16 cellular contexts compared by ENCODE assay signal in genomic region chr22:24164243-24164642, GRCh38. TPM values are rescaled to one million over a fixed set of nuclear protein-coding genes. Genes with fewer than 3 reads are reported as not detected.
DNase-seq lines count a peak whose midpoint lies in the region; ATAC-seq, FAIRE-seq and TF ChIP-seq lines count a peak whose summit lies in the region.
"Had no signal": no experiment of that assay in that cellular context is flagged by ENCODE, and none has a peak within 500 bp of the region (broad histone marks: within the 10 kb centered on the region; RNA-seq: fewer than 3 reads in every experiment).

No MANE protein-coding gene starts in this region.

- no peak for DNase-seq in left ventricle myocardium inferior
- no peak for DNase-seq in left ventricle myocardium superior
- DNase-seq in T-helper 17 cell: no peak
- DNase-seq in memory B cell (ENCODE audit: low spot score in 2 of 2): no peak
- no peak for DNase-seq in urothelium cell line (ENCODE audit: low spot score)
- no peak for DNase-seq in Calu3
- DNase-seq: CD4-positive, alpha-beta memory T cell; MM.1S; NCI-H1105 treated with DMSO at 0.1 percent for 48 hours; NCI-H187; NCI-H748 treated with DMSO at 0.1 percent for 48 hours; SHP77 had no signal

- H3K9me3 Mint-ChIP-seq in memory B cell (no peaks in the 10 kb centered on the region), Calu3 (ENCODE audit: low read depth, unreplicated experiment) (no peaks in the 10 kb centered on the region)

- BruUV-seq in Calu3 (replicated peaks; lab: Mats Ljungman, UMichigan): no TSS peak

- H3K27me3 Mint-ChIP-seq in T-helper 17 cell (no peaks in the 10 kb centered on the region), memory B cell (no peaks in the 10 kb centered on the region), Calu3 (ENCODE audit: unreplicated experiment) (no peaks in the 10 kb centered on the region)
- H3K27me3 Mint-ChIP-seq: CD4-positive, alpha-beta memory T cell had no signal

- no peak overlapping the region for H3K4me3 Mint-ChIP-seq in T-helper 17 cell
- no peak overlapping the region for H3K4me3 Mint-ChIP-seq in memory B cell
- no peak overlapping the region for H3K4me3 Mint-ChIP-seq in Calu3 (ENCODE audit: low read depth, unreplicated experiment)
- H3K4me3 Mint-ChIP-seq: CD4-positive, alpha-beta memory T cell had no signal

- H3K27ac ChIP-seq in left ventricle myocardium inferior (replicated peaks): peak overlapping the region; percentile 91

- FAIRE-seq in urothelium cell line (lab: Jason Lieb, UNC): peak; percentile 9
- FAIRE-seq: H1 had no signal

- intact Hi-C loops in left ventricle myocardium inferior (cut with micrococcal nuclease): no loop called here
- intact Hi-C loops in left ventricle myocardium superior (cut with micrococcal nuclease): no loop called here
- intact Hi-C loops in Calu3 (cut with micrococcal nuclease; ENCODE audit: unreplicated experiment): no loop called here

- H3K36me3 ChIP-seq in left ventricle myocardium inferior: peaks cover 48% of the 10 kb centered on the region

- H3K36me3 Mint-ChIP-seq in T-helper 17 cell (ENCODE audit: low read depth): peaks cover 2% of the 10 kb centered on the region
- peaks cover 18% of the 10 kb centered on the region for H3K36me3 Mint-ChIP-seq in memory B cell
- H3K36me3 Mint-ChIP-seq in Calu3 (ENCODE audit: insufficient read depth, unreplicated experiment): peaks cover 16% of the 10 kb centered on the region

- TF ChIP-seq CTCF in left ventricle myocardium inferior (IDR thresholded peaks at IDR 0.05; ENCODE audit: borderline replicate concordance) (no peak), Calu3 (IDR thresholded peaks at IDR 0.05; ENCODE audit: unreplicated experiment) (no peak)

- H3K9me3 ChIP-seq in left ventricle myocardium inferior (replicated peaks) (no peaks in the 10 kb centered on the region), T-helper 17 cell (ENCODE audit: control insufficient read depth, low read length, poor library complexity, severe bottlenecking) (no peaks in the 10 kb centered on the region)
- H3K9me3 ChIP-seq: BE2C had no signal

- peaks cover 82% of the 10 kb centered on the region for H3K4me1 ChIP-seq in left ventricle myocardium inferior
- H3K4me1 ChIP-seq: BE2C had no signal

- CTCF ChIA-PET in Calu3 (lab: Charles Lee): interaction anchor here (1.0 to 2.8 kb wide), 2 partner anchors 8 to 18 kb away, joined by 4 to 15 read pairs; no protein-coding TSS in a partner anchor

- peak overlapping the region; percentile 27 for H3K27ac Mint-ChIP-seq in T-helper 17 cell
- H3K27ac Mint-ChIP-seq in memory B cell: peak overlapping the region; percentile 21
- H3K27ac Mint-ChIP-seq in Calu3 (ENCODE audit: unreplicated experiment): no peak overlapping the region

- H3K4me3 ChIP-seq in left ventricle myocardium inferior: no peak overlapping the region

- no peaks in the 10 kb centered on the region for H3K27me3 ChIP-seq in left ventricle myocardium inferior (ENCODE audit: low read depth)
- H3K27me3 ChIP-seq: BE2C had no signal

- H3K4me1 Mint-ChIP-seq in T-helper 17 cell: peaks cover 20% of the 10 kb centered on the region
- H3K4me1 Mint-ChIP-seq in memory B cell: peaks cover 11% of the 10 kb centered on the region
- H3K4me1 Mint-ChIP-seq in Calu3 (ENCODE audit: low read depth, unreplicated experiment): no peaks in the 10 kb centered on the region

- no peak for ATAC-seq in left ventricle myocardium superior
- ATAC-seq in T-helper 17 cell: no peak
- no peak for ATAC-seq in memory B cell (ENCODE audit: low read depth)
- no peak for ATAC-seq in HG02588 (IDR thresholded peaks at IDR 0.05; ENCODE audit: unreplicated experiment)
- ATAC-seq: Panc1 had no signal

RNA-seq across cellular contexts. Expression of gene SUSD2, which starts 17.0 kb away (rescaled TPM):
- total RNA-seq in left ventricle myocardium inferior: 3.2 TPM
- 3.3 TPM for total RNA-seq in left ventricle myocardium superior
- 1 to 10 TPM in 1 of 2 donors, under 1 TPM in 1; 0.80 to 1.1 TPM for total RNA-seq in T-helper 17 cell
- 2.5 and 3.1 TPM in 2 replicates for total RNA-seq in Calu3 (2022)
